In the genomic region with DNA sequence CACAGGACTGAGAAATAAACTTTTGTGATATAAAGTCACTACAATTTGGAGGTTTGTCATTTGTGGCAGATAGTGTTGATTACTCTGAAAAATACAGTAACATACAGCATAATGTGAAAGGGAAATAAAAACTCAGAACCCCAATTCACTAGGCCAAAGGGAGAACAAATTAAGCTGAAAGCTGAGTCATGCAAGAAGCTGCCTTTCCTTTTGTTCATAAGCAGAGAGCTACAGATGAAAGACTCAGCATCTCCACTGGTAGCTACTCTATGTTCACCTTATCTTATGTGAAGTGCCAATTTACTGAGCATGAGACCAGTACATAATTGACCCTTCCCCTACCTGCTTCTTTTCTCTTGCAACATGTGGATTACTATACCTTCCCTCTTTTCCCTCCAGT, we compare ENCODE assay signal across 13 cellular contexts. TPM values are rescaled to one million over a fixed set of nuclear protein-coding genes. Genes with fewer than 3 reads are reported as not detected.
DNase-seq lines count a peak whose midpoint lies in the region; ATAC-seq and TF ChIP-seq lines count a peak whose summit lies in the region.
"Had no signal": no experiment of that assay in that cellular context is flagged by ENCODE, and none has a peak within 500 bp of the region (broad histone marks: within the 10 kb centered on the region; RNA-seq: fewer than 3 reads in every experiment).

No MANE protein-coding gene starts in this region.

- in situ Hi-C loops in transverse colon (cut with MboI; ENCODE audit: low pct_ligation_motif_present in 1 of 4, low pct_unique_long_range_greater_than_20kb in 1 of 4, low sequenced_read_pairs in 3 of 4) = loop anchor here in 1 of 4 donors (25.0 kb wide), 1 partner anchor 685 kb away; no protein-coding TSS in a partner anchor

- TF ChIP-seq POLR2A in transverse colon (IDR thresholded peaks at IDR 0.05) = no peak

- H3K27ac Mint-ChIP-seq in activated CD8-positive, alpha-beta memory T cell treated with anti-CD3 and anti-CD28 coated beads, Interleukin-2, amount 10 ng/mL, durations not matched to agents 7 days and 5 days = peak overlapping the region; percentile 8
- peak overlapping the region; percentile 18 for H3K27ac Mint-ChIP-seq in endodermal cell

- peaks cover 4% of the 10 kb centered on the region for H3K27me3 Mint-ChIP-seq in activated CD8-positive, alpha-beta memory T cell treated with anti-CD3 and anti-CD28 coated beads, Interleukin-2, amount 10 ng/mL, durations not matched to agents 7 days and 5 days
- no peaks in the 10 kb centered on the region for H3K27me3 Mint-ChIP-seq in endodermal cell (ENCODE audit: insufficient read depth)

- H3K9me3 ChIP-seq in endodermal cell (ENCODE audit: control insufficient read depth, low read length) = no peaks in the 10 kb centered on the region
- no peaks in the 10 kb centered on the region for H3K9me3 ChIP-seq in transverse colon
- H3K9me3 ChIP-seq: ovary had no signal

- no peaks in the 10 kb centered on the region for H3K9me3 Mint-ChIP-seq in activated CD8-positive, alpha-beta memory T cell treated with anti-CD3 and anti-CD28 coated beads, Interleukin-2, amount 10 ng/mL, durations not matched to agents 7 days and 5 days (ENCODE audit: low read depth)
- H3K9me3 Mint-ChIP-seq in endodermal cell = no peaks in the 10 kb centered on the region

- intact Hi-C loops in transverse colon (cut with DNase I; ENCODE audit: low total_unique reads) = no loop called here

- no peak overlapping the region for H3K4me3 ChIP-seq in endodermal cell (ENCODE audit: low read length)
- no peak overlapping the region for H3K4me3 ChIP-seq in skin epidermis
- H3K4me3 ChIP-seq in transverse colon = no peak overlapping the region
- H3K4me3 ChIP-seq: ovary had no signal

- DNase-seq in activated CD8-positive, alpha-beta memory T cell treated with anti-CD3 and anti-CD28 coated beads, Interleukin-2, amount 10 ng/mL, durations not matched to agents 7 days and 5 days = no peak
- DNase-seq in activated CD8-positive, alpha-beta memory T cell treated with anti-CD3 and anti-CD28 coated beads, Interleukin-2, amount 50 U/mL, for 48 hours = no peak
- DNase-seq in NCI-H69 (lab: John Stamatoyannopoulos, UW) (peak; percentile 16), endodermal cell (no peak), transverse colon (no peak), ureter (ENCODE audit: low spot score) (no peak)
- DNase-seq: DND-41; NCI-H2029; ovary; stimulated activated CD4-positive, alpha-beta T cell treated with anti-CD3 and anti-CD28 coated beads, Interleukin-4, amount 100 ng/mL, for 1 hour had no signal

- TF ChIP-seq EP300 in transverse colon (IDR thresholded peaks at IDR 0.05; ENCODE audit: low read depth) = no peak

- no peaks in the 10 kb centered on the region for H3K36me3 Mint-ChIP-seq in activated CD8-positive, alpha-beta memory T cell treated with anti-CD3 and anti-CD28 coated beads, Interleukin-2, amount 10 ng/mL, durations not matched to agents 7 days and 5 days
- no peaks in the 10 kb centered on the region for H3K36me3 Mint-ChIP-seq in endodermal cell (ENCODE audit: low read depth)

- H3K27ac ChIP-seq in endodermal cell (ENCODE audit: low read depth, low read length) (no peak overlapping the region), skin epidermis (peak overlapping the region in 18 of 21 experiments; percentile 40 to 89 (median 62)), transverse colon (no peak overlapping the region)
- H3K27ac ChIP-seq: ovary, RWPE1 had no signal

- no peaks in the 10 kb centered on the region for H3K27me3 ChIP-seq in endodermal cell (ENCODE audit: control insufficient read depth, insufficient read depth, low read length, poor library complexity, severe bottlenecking)
- no peaks in the 10 kb centered on the region for H3K27me3 ChIP-seq in transverse colon
- H3K27me3 ChIP-seq: ovary had no signal

- TF ChIP-seq CTCF in endodermal cell (conservative IDR thresholded peaks at IDR 0.05) (no peak), transverse colon (IDR thresholded peaks at IDR 0.05) (no peak)

- no peak overlapping the region for H3K4me3 Mint-ChIP-seq in activated CD8-positive, alpha-beta memory T cell treated with anti-CD3 and anti-CD28 coated beads, Interleukin-2, amount 10 ng/mL, durations not matched to agents 7 days and 5 days
- H3K4me3 Mint-ChIP-seq in endodermal cell = no peak overlapping the region

- H3K36me3 ChIP-seq in endodermal cell (ENCODE audit: control insufficient read depth, insufficient read depth, low read length) = no peaks in the 10 kb centered on the region
- no peaks in the 10 kb centered on the region for H3K36me3 ChIP-seq in transverse colon
- H3K36me3 ChIP-seq: ovary had no signal

- peak; percentile 32 for ATAC-seq in activated CD8-positive, alpha-beta memory T cell treated with anti-CD3 and anti-CD28 coated beads, Interleukin-2, amount 10 ng/mL, durations not matched to agents 7 days and 5 days
- no peak for ATAC-seq in GM21423 (IDR thresholded peaks at IDR 0.05; ENCODE audit: unreplicated experiment)

- no peak overlapping the region for H3K9ac ChIP-seq in endodermal cell (ENCODE audit: extremely low read depth, low read length, poor library complexity, severe bottlenecking)

- H3K4me1 ChIP-seq in endodermal cell (ENCODE audit: control insufficient read depth, insufficient read depth, low read length) = no peaks in the 10 kb centered on the region
- peaks cover 0 to 16% (median 10%) of the 10 kb centered on the region in 4 donors for H3K4me1 ChIP-seq in transverse colon

- H3K4me1 Mint-ChIP-seq in activated CD8-positive, alpha-beta memory T cell treated with anti-CD3 and anti-CD28 coated beads, Interleukin-2, amount 10 ng/mL, durations not matched to agents 7 days and 5 days = peaks cover 17% of the 10 kb centered on the region
- H3K4me1 Mint-ChIP-seq in endodermal cell = no peaks in the 10 kb centered on the region

- CTCF ChIA-PET in activated CD8-positive, alpha-beta memory T cell treated with anti-CD3 and anti-CD28 coated beads, Interleukin-2, amount 10 ng/mL, durations not matched to agents 7 days and 5 days (lab: Charles Lee) = interaction anchor here (0.9 to 1.5 kb wide), 5 partner anchors 10 to 725 kb away, joined by 3 to 5 read pairs (median 4); no protein-coding TSS in a partner anchor

RNA-seq across cellular contexts. Expression of a gene that starts 19.3 kb away (rescaled TPM):
- total RNA-seq in activated CD8-positive, alpha-beta memory T cell treated with anti-CD3 and anti-CD28 coated beads, Interleukin-2, amount 10 ng/mL, durations not matched to agents 7 days and 5 days = 100 to 1,000 TPM; 128 to 132 TPM
- total RNA-seq in endodermal cell = 10 to 100 TPM; 77.1 to 96.8 TPM
- polyA plus RNA-seq in endodermal cell (2013, experiment 1 of 2) = 80.5 TPM
- 77.3 TPM for polyA plus RNA-seq in endodermal cell (2013, experiment 2 of 2)
- 100 to 1,000 TPM in 3 of 4 donors, 10 to 100 TPM in 1; 91.9 to 447 (median 143) TPM for total RNA-seq in transverse colon
- total RNA-seq in ureter = 159 TPM

RNA-seq across cellular contexts. Expression of a gene that starts 34.7 kb away (rescaled TPM):
- total RNA-seq in activated CD8-positive, alpha-beta memory T cell treated with anti-CD3 and anti-CD28 coated beads, Interleukin-2, amount 10 ng/mL, durations not matched to agents 7 days and 5 days = 10 to 100 TPM; 39.7 to 39.8 TPM
- 10 to 100 TPM; 31.6 to 31.9 TPM for total RNA-seq in endodermal cell
- 25.7 TPM for polyA plus RNA-seq in endodermal cell (2013, experiment 1 of 2)
- 27.2 TPM for polyA plus RNA-seq in endodermal cell (2013, experiment 2 of 2)
- 10 to 100 TPM; 16.1 to 93.1 (median 25.3) TPM for total RNA-seq in transverse colon
- total RNA-seq in ureter = 56.9 TPM

Comparison
In these comparisons a context has a peak if more than half of its experiments do, and no peak if none do; other contexts are left out.
1. H3K27ac ChIP-seq: peak in skin epidermis (18 of 21); none in endodermal cell (single experiment) and transverse colon (0 of 4).